Comparison of ENCODE assay signal across 18 cellular contexts in genomic region chr5:14420136-14420808, GRCh38.
DNase-seq lines count a peak whose midpoint lies in the region; ATAC-seq and TF ChIP-seq lines count a peak whose summit lies in the region.
"Had no signal": no experiment of that assay in that cellular context is flagged by ENCODE, and none has a peak within 500 bp of the region (broad histone marks: within the 10 kb centered on the region; RNA-seq: fewer than 3 reads in every experiment).

No MANE protein-coding gene starts in this region.

- ATAC-seq in foreskin keratinocyte = peak; percentile 78
- ATAC-seq in HG03565 (IDR thresholded peaks at IDR 0.05; ENCODE audit: unreplicated experiment) = no peak
- ATAC-seq: activated T-helper 17 cell treated with anti-CD3 and anti-CD28 coated beads, Interleukin-2, amount 50 U/mL, for 72 hours; CD8-positive, alpha-beta T cell; GM23338 had no signal

- no peak overlapping the region for H3K9ac ChIP-seq in adipocyte (ENCODE audit: low read length)

- H3K9me3 ChIP-seq in left ventricle myocardium inferior (replicated peaks) (no peaks in the 10 kb centered on the region), adipocyte (ENCODE audit: control insufficient read depth, low read length) (no peaks in the 10 kb centered on the region)
- H3K9me3 ChIP-seq: tibial artery had no signal

- H3K27ac ChIP-seq in left ventricle myocardium inferior (replicated peaks) = peak overlapping the region; percentile 21
- H3K27ac ChIP-seq in foreskin keratinocyte = no peak overlapping the region
- H3K27ac ChIP-seq: tibial artery had no signal

- H3K4me1 ChIP-seq in left ventricle myocardium inferior (peaks cover 35% of the 10 kb centered on the region), adipocyte (ENCODE audit: control insufficient read depth, insufficient read depth, low read length) (peaks cover 44% of the 10 kb centered on the region), foreskin keratinocyte (peaks cover 12% of the 10 kb centered on the region)
- H3K4me1 ChIP-seq: tibial artery had no signal

- intact Hi-C loops in left ventricle myocardium inferior (cut with micrococcal nuclease) = no loop called here
- intact Hi-C loops in cardiac septum (cut with DNase I) = no loop called here

- no peaks in the 10 kb centered on the region for H3K27me3 ChIP-seq in left ventricle myocardium inferior (ENCODE audit: low read depth)
- H3K27me3 ChIP-seq in adipocyte (replicated peaks; ENCODE audit: control insufficient read depth, insufficient read depth, low read length) = no peaks in the 10 kb centered on the region
- no peaks in the 10 kb centered on the region for H3K27me3 ChIP-seq in foreskin keratinocyte
- H3K27me3 ChIP-seq: tibial artery had no signal

- DNase-seq in left ventricle myocardium inferior = no peak
- DNase-seq in cardiac septum (ENCODE audit: low spot score) = no peak
- peak; percentile 50 for DNase-seq in adipocyte (ENCODE audit: low read depth)
- peak in 1 of 2 donors; percentile 55 for DNase-seq in foreskin keratinocyte
- DNase-seq in MV-4-11 (lab: John Stamatoyannopoulos, UW) = no peak
- no peak for DNase-seq in central memory CD4-positive, alpha-beta T cell
- no peak for DNase-seq in cortex of kidney (lab: John Stamatoyannopoulos, UW)
- DNase-seq: activated CD4-positive, CD25-positive, alpha-beta regulatory T cell; CD8-positive, alpha-beta T cell; DMS79 treated with DMSO at 0.1 percent for 48 hours; effector CD8-positive, alpha-beta T cell; hypothalamus; NCI-H187 treated with DMSO at 0.1 percent for 48 hours; NCI-H446; tibial artery had no signal

- H3K4me3 ChIP-seq in left ventricle myocardium inferior = no peak overlapping the region
- no peak overlapping the region for H3K4me3 ChIP-seq in adipocyte (ENCODE audit: low read length)
- H3K4me3 ChIP-seq: GM23338, tibial artery had no signal

- TF ChIP-seq CTCF in left ventricle myocardium inferior (IDR thresholded peaks at IDR 0.05; ENCODE audit: borderline replicate concordance) (no peak), foreskin keratinocyte (conservative IDR thresholded peaks at IDR 0.05) (no peak)

- peaks cover 55% of the 10 kb centered on the region for H3K36me3 ChIP-seq in left ventricle myocardium inferior
- peaks cover 60% of the 10 kb centered on the region for H3K36me3 ChIP-seq in adipocyte (ENCODE audit: control insufficient read depth, insufficient read depth, low read length, severe bottlenecking)
